ENCODE assay signal across 1 cellular context in genomic region chr17:28397275-28397674, GRCh38.
TF ChIP-seq lines count a peak whose summit lies in the region.

No MANE protein-coding gene starts in this region.

TF ChIP-seq in K562, 482 proteins besides CTCF, POLR2A, EP300 and RAD21:
- TF ChIP-seq KDM1A (IDR thresholded peaks at IDR 0.05) (0 out of 4 replicates have a peak, but pooled peaks of 1 of the 2 experiments have one; percentile 40), CHD4 (IDR thresholded peaks at IDR 0.05; ENCODE audit: insufficient read depth, insufficient replicate concordance, low read depth, low read length, poor library complexity, severe bottlenecking) (peak; percentile 37), ZNF318 (IDR thresholded peaks at IDR 0.05; ENCODE audit: borderline replicate concordance in 1 of 2, low read depth in 1 of 2) (no peak), RBM25 (IDR thresholded peaks at IDR 0.05; ENCODE audit: low read depth, low read length, severe bottlenecking) (peak; percentile 83), RAD51 (IDR thresholded peaks at IDR 0.05; ENCODE audit: borderline replicate concordance, low read depth) (no peak), ADNP (tag; IDR thresholded peaks at IDR 0.05) (peak; percentile 66; the same call in 1 of the 2 replicates), BCOR (IDR thresholded peaks at IDR 0.05) (peak; percentile 84), ELK3 (CRISPR knock-in tag; IDR thresholded peaks at IDR 0.05) (no peak)
